ENCODE assay signal across 34 cellular contexts in the genomic region with DNA sequence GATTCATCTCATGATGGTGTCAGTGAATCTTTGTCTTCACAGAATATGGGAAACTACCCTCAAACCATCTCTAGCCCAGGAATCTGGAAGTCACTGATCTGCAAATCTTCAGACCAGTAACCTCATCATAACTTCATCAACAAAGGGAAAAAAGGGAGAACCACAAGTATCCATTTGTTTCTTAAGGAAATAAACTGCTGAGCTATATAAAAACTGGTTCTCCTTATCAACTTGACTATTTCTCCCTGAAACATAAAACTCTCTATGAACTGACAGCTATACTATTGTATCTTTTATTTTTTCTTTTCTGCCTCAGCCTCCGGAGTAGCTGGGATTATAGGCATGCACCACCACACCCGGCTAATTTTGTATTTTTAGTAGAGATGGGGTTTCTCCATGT.
"Had no signal": no experiment of that assay in that cellular context is flagged by ENCODE, and none has a peak within 500 bp of the region (broad histone marks: within the 10 kb centered on the region; RNA-seq: fewer than 3 reads in every experiment).

No MANE protein-coding gene starts in this region.

- H3K9me3 Mint-ChIP-seq: activated B cell treated with CpG ODN at 0.5 μM for 24 hours; activated CD4-positive, alpha-beta memory T cell treated with anti-CD3 and anti-CD28 coated beads, Interleukin-2, amount 10 ng/mL, durations not matched to agents 7 days and 5 days; activated CD4-positive, alpha-beta T cell treated with anti-CD3 and anti-CD28 coated beads, Interleukin-2, amount 10 ng/mL, durations not matched to agents 7 days and 5 days; activated naive CD4-positive, alpha-beta T cell treated with anti-CD3 and anti-CD28 coated beads, Interleukin-2, amount 10 ng/mL, durations not matched to agents 7 days and 5 days; activated naive CD4-positive, alpha-beta T cell treated with anti-CD3 and anti-CD28 coated beads, Interleukin-2, amount 50 U/mL, for 24 hours; activated naive CD8-positive, alpha-beta T cell treated with anti-CD3 and anti-CD28 coated beads, Interleukin-2, amount 10 ng/mL, durations not matched to agents 7 days and 5 days; activated naive CD8-positive, alpha-beta T cell treated with anti-CD3 and anti-CD28 coated beads, Interleukin-2, amount 50 U/mL, for 24 hours; activated T-cell treated with anti-CD3 and anti-CD28 coated beads, Interleukin-2, amount 50 U/mL, for 24 hours; activated T-helper 2 cell treated with anti-CD3 and anti-CD28 coated beads, Interferon-gamma antibody, Interleukin-2, Interleukin-4, amounts not matched to agents 10 μg/mL and 5 μg/mL and 100 μg/mL, durations not matched to agents 14 hours and 24 hours and 36 hours; brain; central memory CD8-positive, alpha-beta T cell; T-helper 2 cell treated with Interferon-gamma antibody and Interleukin-4, amounts not matched to agents 5 μg/mL and 100 μg/mL, for 36 hours had no signal

- H3K4me3 Mint-ChIP-seq: activated B cell treated with CpG ODN at 0.5 μM for 24 hours; activated CD4-positive, alpha-beta memory T cell treated with anti-CD3 and anti-CD28 coated beads, Interleukin-2, amount 10 ng/mL, durations not matched to agents 7 days and 5 days; activated CD4-positive, alpha-beta T cell treated with anti-CD3 and anti-CD28 coated beads, Interleukin-2, amount 10 ng/mL, durations not matched to agents 7 days and 5 days; activated CD8-positive, alpha-beta memory T cell treated with anti-CD3 and anti-CD28 coated beads, Interleukin-2, amount 10 ng/mL, durations not matched to agents 7 days and 5 days; activated CD8-positive, alpha-beta T cell treated with anti-CD3 and anti-CD28 coated beads, Interleukin-2, amount 10 ng/mL, durations not matched to agents 7 days and 5 days; activated naive CD4-positive, alpha-beta T cell treated with anti-CD3 and anti-CD28 coated beads, Interleukin-2, amount 10 ng/mL, durations not matched to agents 7 days and 5 days; activated naive CD4-positive, alpha-beta T cell treated with anti-CD3 and anti-CD28 coated beads, Interleukin-2, amount 50 U/mL, for 24 hours; activated naive CD8-positive, alpha-beta T cell; activated naive CD8-positive, alpha-beta T cell treated with anti-CD3 and anti-CD28 coated beads, Interleukin-2, amount 10 ng/mL, durations not matched to agents 7 days and 5 days; activated naive CD8-positive, alpha-beta T cell treated with anti-CD3 and anti-CD28 coated beads, Interleukin-2, amount 50 U/mL, for 24 hours; activated T-cell treated with anti-CD3 and anti-CD28 coated beads, Interleukin-2, amount 50 U/mL, for 24 hours; brain; central memory CD8-positive, alpha-beta T cell; T-helper 2 cell treated with Interferon-gamma antibody and Interleukin-4, amounts not matched to agents 5 μg/mL and 100 μg/mL, for 36 hours had no signal

- H3K27ac ChIP-seq: ascending aorta, cardiac muscle cell, VCaP had no signal

- H3K27ac Mint-ChIP-seq: activated B cell treated with CpG ODN at 0.5 μM for 24 hours; activated CD4-positive, alpha-beta memory T cell treated with anti-CD3 and anti-CD28 coated beads, Interleukin-2, amount 10 ng/mL, durations not matched to agents 7 days and 5 days; activated CD4-positive, alpha-beta T cell treated with anti-CD3 and anti-CD28 coated beads, Interleukin-2, amount 10 ng/mL, durations not matched to agents 7 days and 5 days; activated CD8-positive, alpha-beta memory T cell treated with anti-CD3 and anti-CD28 coated beads, Interleukin-2, amount 10 ng/mL, durations not matched to agents 7 days and 5 days; activated CD8-positive, alpha-beta T cell treated with anti-CD3 and anti-CD28 coated beads, Interleukin-2, amount 10 ng/mL, durations not matched to agents 7 days and 5 days; activated naive CD4-positive, alpha-beta T cell treated with anti-CD3 and anti-CD28 coated beads, Interleukin-2, amount 10 ng/mL, durations not matched to agents 7 days and 5 days; activated naive CD4-positive, alpha-beta T cell treated with anti-CD3 and anti-CD28 coated beads, Interleukin-2, amount 50 U/mL, for 24 hours; activated naive CD8-positive, alpha-beta T cell; activated naive CD8-positive, alpha-beta T cell treated with anti-CD3 and anti-CD28 coated beads, Interleukin-2, amount 10 ng/mL, durations not matched to agents 7 days and 5 days; activated naive CD8-positive, alpha-beta T cell treated with anti-CD3 and anti-CD28 coated beads, Interleukin-2, amount 50 U/mL, for 24 hours; activated T-cell treated with anti-CD3 and anti-CD28 coated beads, Interleukin-2, amount 50 U/mL, for 24 hours; activated T-helper 2 cell treated with anti-CD3 and anti-CD28 coated beads, Interferon-gamma antibody, Interleukin-2, Interleukin-4, amounts not matched to agents 10 μg/mL and 5 μg/mL and 100 μg/mL, durations not matched to agents 14 hours and 24 hours and 36 hours; brain; T-helper 2 cell treated with Interferon-gamma antibody and Interleukin-4, amounts not matched to agents 5 μg/mL and 100 μg/mL, for 36 hours had no signal

- H3K27me3 ChIP-seq: ascending aorta, cardiac muscle cell had no signal

- H3K9me3 ChIP-seq: ascending aorta had no signal

- DNase-seq: activated B cell treated with CpG ODN at 0.5 μM for 24 hours; activated CD4-positive, alpha-beta memory T cell treated with anti-CD3 and anti-CD28 coated beads, Interleukin-2, amount 10 ng/mL, durations not matched to agents 7 days and 5 days; activated CD4-positive, alpha-beta T cell treated with anti-CD3 and anti-CD28 coated beads for 48 hours; activated CD4-positive, alpha-beta T cell treated with anti-CD3 and anti-CD28 coated beads, Interleukin-2, amount 10 ng/mL, durations not matched to agents 7 days and 5 days; activated CD4-positive, alpha-beta T cell treated with anti-CD3 and anti-CD28 coated beads, Interleukin-2, amount 50 U/mL, for 48 hours; activated CD4-positive, CD25-positive, alpha-beta regulatory T cell treated with anti-CD3 and anti-CD28 coated beads, Interleukin-2, amount 50 U/mL, for 72 hours; activated CD8-positive, alpha-beta memory T cell treated with anti-CD3 and anti-CD28 coated beads for 24 hours; activated CD8-positive, alpha-beta memory T cell treated with anti-CD3 and anti-CD28 coated beads, Interleukin-2, amount 10 ng/mL, durations not matched to agents 7 days and 5 days; activated CD8-positive, alpha-beta memory T cell treated with anti-CD3 and anti-CD28 coated beads, Interleukin-2, amount 50 U/mL, for 48 hours; activated CD8-positive, alpha-beta T cell treated with anti-CD3 and anti-CD28 coated beads, Interleukin-2, amount 10 ng/mL, durations not matched to agents 7 days and 5 days; activated effector memory CD4-positive, alpha-beta T cell treated with Interleukin-2 at 50 U/mL for 16 hours; activated gamma-delta T cell; activated naive CD4-positive, alpha-beta T cell treated with anti-CD3 and anti-CD28 coated beads, Interleukin-2, amount 10 ng/mL, durations not matched to agents 7 days and 5 days; activated naive CD4-positive, alpha-beta T cell treated with Interleukin-2 at 50 U/mL for 16 hours; activated naive CD8-positive, alpha-beta T cell treated with anti-CD3 and anti-CD28 coated beads, Interleukin-2, amount 10 ng/mL, durations not matched to agents 7 days and 5 days; activated naive CD8-positive, alpha-beta T cell treated with anti-CD3 and anti-CD28 coated beads, Interleukin-2, amount 50 U/mL, for 24 hours; activated T-cell treated with anti-CD3 and anti-CD28 coated beads, Interleukin-2, amount 50 U/mL, for 24 hours; activated T-cell treated with anti-CD3 and anti-CD28 coated beads, Interleukin-2, amount 50 U/mL, for 48 hours; amygdala; anterior cingulate cortex; caudate nucleus; cerebellar nuclear complex; T-helper 9 cell had no signal

- FAIRE-seq: bronchial epithelial cell, TTC549 had no signal

- H3K4me3 ChIP-seq: ascending aorta, cardiac muscle cell had no signal

- ATAC-seq: activated CD8-positive, alpha-beta memory T cell treated with anti-CD3 and anti-CD28 coated beads, Interleukin-2, amount 10 ng/mL, durations not matched to agents 7 days and 5 days; activated CD8-positive, alpha-beta T cell treated with anti-CD3 and anti-CD28 coated beads, Interleukin-2, amount 10 ng/mL, durations not matched to agents 7 days and 5 days; activated naive CD8-positive, alpha-beta T cell treated with anti-CD3 and anti-CD28 coated beads, Interleukin-2, amount 50 U/mL, for 24 hours had no signal

- H3K27me3 Mint-ChIP-seq: activated B cell treated with CpG ODN at 0.5 μM for 24 hours; activated CD4-positive, alpha-beta memory T cell treated with anti-CD3 and anti-CD28 coated beads, Interleukin-2, amount 10 ng/mL, durations not matched to agents 7 days and 5 days; activated CD4-positive, alpha-beta T cell treated with anti-CD3 and anti-CD28 coated beads, Interleukin-2, amount 10 ng/mL, durations not matched to agents 7 days and 5 days; activated CD8-positive, alpha-beta memory T cell treated with anti-CD3 and anti-CD28 coated beads, Interleukin-2, amount 10 ng/mL, durations not matched to agents 7 days and 5 days; activated naive CD4-positive, alpha-beta T cell treated with anti-CD3 and anti-CD28 coated beads, Interleukin-2, amount 10 ng/mL, durations not matched to agents 7 days and 5 days; activated naive CD4-positive, alpha-beta T cell treated with anti-CD3 and anti-CD28 coated beads, Interleukin-2, amount 50 U/mL, for 24 hours; activated naive CD8-positive, alpha-beta T cell; activated naive CD8-positive, alpha-beta T cell treated with anti-CD3 and anti-CD28 coated beads, Interleukin-2, amount 10 ng/mL, durations not matched to agents 7 days and 5 days; activated naive CD8-positive, alpha-beta T cell treated with anti-CD3 and anti-CD28 coated beads, Interleukin-2, amount 50 U/mL, for 24 hours; activated T-cell treated with anti-CD3 and anti-CD28 coated beads, Interleukin-2, amount 50 U/mL, for 24 hours; brain; central memory CD8-positive, alpha-beta T cell had no signal

- H3K4me1 ChIP-seq: ascending aorta had no signal

- H3K4me1 Mint-ChIP-seq: activated B cell treated with CpG ODN at 0.5 μM for 24 hours; activated CD4-positive, alpha-beta memory T cell treated with anti-CD3 and anti-CD28 coated beads, Interleukin-2, amount 10 ng/mL, durations not matched to agents 7 days and 5 days; activated CD4-positive, alpha-beta T cell treated with anti-CD3 and anti-CD28 coated beads, Interleukin-2, amount 10 ng/mL, durations not matched to agents 7 days and 5 days; activated CD8-positive, alpha-beta memory T cell treated with anti-CD3 and anti-CD28 coated beads, Interleukin-2, amount 10 ng/mL, durations not matched to agents 7 days and 5 days; activated naive CD4-positive, alpha-beta T cell treated with anti-CD3 and anti-CD28 coated beads, Interleukin-2, amount 10 ng/mL, durations not matched to agents 7 days and 5 days; activated naive CD8-positive, alpha-beta T cell treated with anti-CD3 and anti-CD28 coated beads, Interleukin-2, amount 10 ng/mL, durations not matched to agents 7 days and 5 days; activated naive CD8-positive, alpha-beta T cell treated with anti-CD3 and anti-CD28 coated beads, Interleukin-2, amount 50 U/mL, for 24 hours; brain had no signal
